In the genomic region with DNA sequence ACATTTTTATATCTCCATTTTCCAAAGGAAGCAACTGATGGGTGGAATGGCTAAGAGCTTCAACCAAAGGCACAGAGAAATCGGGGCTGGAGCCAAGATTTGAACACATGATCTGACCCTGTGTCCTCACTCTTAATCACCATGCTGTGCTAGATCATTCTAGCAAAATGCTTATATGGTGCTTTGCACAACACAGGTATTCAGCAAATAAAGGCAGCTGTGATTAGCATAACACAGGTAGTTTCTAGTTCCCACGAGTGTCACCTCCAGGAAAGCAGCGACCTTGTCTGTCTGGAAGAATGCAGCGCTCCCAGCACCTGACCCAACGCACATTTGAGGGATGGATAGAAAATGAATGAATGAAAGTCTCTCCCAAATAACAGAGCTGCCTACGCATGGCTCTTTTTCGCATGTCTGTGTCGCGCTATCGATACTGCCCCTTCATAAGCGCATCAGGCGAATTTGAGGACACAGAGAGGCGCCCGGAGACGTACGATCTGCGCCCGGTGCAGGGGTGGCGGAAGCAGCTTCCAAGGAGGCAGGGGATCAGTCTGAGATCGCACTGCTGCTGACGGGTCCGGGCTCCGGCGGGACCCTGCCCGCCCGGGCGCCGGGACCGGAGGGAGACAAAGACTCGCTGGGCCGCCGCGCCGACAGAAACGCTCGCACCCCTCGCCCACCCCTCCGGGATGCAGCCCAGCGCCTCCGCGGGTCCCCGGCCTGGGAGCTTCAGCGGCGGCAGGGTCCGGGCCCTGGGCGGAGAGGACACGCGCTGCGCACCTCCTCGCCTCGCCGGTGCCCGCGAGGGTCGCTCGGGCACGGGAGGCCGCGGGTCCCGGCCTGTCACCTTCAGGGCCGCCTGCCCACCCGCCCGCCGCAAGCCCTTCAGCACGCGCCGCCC, we compare ENCODE assay signal across 1 cellular context.
TF ChIP-seq lines count a peak whose summit lies in the region.

No MANE protein-coding gene starts in this region.

TF ChIP-seq in GM23338, 12 proteins besides CTCF, POLR2A, EP300 and RAD21 (continued from another document):
- TF ChIP-seq, protein P1, sequence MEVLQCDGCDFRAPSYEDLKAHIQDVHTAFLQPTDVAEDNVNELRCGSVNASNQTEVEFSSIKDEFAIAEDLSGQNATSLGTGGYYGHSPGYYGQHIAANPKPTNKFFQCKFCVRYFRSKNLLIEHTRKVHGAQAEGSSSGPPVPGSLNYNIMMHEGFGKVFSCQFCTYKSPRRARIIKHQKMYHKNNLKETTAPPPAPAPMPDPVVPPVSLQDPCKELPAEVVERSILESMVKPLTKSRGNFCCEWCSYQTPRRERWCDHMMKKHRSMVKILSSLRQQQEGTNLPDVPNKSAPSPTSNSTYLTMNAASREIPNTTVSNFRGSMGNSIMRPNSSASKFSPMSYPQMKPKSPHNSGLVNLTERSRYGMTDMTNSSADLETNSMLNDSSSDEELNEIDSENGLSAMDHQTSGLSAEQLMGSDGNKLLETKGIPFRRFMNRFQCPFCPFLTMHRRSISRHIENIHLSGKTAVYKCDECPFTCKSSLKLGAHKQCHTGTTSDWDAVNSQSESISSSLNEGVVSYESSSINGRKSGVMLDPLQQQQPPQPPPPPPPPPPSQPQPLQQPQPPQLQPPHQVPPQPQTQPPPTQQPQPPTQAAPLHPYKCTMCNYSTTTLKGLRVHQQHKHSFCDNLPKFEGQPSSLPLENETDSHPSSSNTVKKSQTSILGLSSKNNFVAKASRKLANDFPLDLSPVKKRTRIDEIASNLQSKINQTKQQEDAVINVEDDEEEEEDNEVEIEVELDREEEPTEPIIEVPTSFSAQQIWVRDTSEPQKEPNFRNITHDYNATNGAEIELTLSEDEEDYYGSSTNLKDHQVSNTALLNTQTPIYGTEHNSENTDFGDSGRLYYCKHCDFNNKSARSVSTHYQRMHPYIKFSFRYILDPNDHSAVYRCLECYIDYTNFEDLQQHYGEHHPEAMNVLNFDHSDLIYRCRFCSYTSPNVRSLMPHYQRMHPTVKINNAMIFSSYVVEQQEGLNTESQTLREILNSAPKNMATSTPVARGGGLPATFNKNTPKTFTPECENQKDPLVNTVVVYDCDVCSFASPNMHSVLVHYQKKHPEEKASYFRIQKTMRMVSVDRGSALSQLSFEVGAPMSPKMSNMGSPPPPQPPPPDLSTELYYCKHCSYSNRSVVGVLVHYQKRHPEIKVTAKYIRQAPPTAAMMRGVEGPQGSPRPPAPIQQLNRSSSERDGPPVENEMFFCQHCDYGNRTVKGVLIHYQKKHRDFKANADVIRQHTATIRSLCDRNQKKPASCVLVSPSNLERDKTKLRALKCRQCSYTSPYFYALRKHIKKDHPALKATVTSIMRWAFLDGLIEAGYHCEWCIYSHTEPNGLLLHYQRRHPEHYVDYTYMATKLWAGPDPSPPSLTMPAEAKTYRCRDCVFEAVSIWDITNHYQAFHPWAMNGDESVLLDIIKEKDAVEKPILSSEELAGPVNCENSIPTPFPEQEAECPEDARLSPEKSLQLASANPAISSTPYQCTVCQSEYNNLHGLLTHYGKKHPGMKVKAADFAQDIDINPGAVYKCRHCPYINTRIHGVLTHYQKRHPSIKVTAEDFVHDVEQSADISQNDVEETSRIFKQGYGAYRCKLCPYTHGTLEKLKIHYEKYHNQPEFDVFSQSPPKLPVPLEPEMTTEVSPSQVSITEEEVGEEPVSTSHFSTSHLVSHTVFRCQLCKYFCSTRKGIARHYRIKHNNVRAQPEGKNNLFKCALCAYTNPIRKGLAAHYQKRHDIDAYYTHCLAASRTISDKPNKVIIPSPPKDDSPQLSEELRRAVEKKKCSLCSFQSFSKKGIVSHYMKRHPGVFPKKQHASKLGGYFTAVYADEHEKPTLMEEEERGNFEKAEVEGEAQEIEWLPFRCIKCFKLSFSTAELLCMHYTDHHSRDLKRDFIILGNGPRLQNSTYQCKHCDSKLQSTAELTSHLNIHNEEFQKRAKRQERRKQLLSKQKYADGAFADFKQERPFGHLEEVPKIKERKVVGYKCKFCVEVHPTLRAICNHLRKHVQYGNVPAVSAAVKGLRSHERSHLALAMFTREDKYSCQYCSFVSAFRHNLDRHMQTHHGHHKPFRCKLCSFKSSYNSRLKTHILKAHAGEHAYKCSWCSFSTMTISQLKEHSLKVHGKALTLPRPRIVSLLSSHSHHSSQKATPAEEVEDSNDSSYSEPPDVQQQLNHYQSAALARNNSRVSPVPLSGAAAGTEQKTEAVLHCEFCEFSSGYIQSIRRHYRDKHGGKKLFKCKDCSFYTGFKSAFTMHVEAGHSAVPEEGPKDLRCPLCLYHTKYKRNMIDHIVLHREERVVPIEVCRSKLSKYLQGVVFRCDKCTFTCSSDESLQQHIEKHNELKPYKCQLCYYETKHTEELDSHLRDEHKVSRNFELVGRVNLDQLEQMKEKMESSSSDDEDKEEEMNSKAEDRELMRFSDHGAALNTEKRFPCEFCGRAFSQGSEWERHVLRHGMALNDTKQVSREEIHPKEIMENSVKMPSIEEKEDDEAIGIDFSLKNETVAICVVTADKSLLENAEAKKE (CRISPR knock-in tag; IDR thresholded peaks at IDR 0.05) = no peak
- no peak for TF ChIP-seq EZH2phosphoT487 (IDR thresholded peaks at IDR 0.05; ENCODE audit: unreplicated experiment)
- no peak for TF ChIP-seq ZNF114 (CRISPR knock-in tag; IDR thresholded peaks at IDR 0.05)
- TF ChIP-seq JUNB (IDR thresholded peaks at IDR 0.05; ENCODE audit: unreplicated experiment) = no peak
- TF ChIP-seq CREB1 (CRISPR knock-in tag; IDR thresholded peaks at IDR 0.05; ENCODE audit: low read depth) = no peak
- no peak for TF ChIP-seq NANOG (IDR thresholded peaks at IDR 0.05; ENCODE audit: borderline replicate concordance)
- TF ChIP-seq, protein P2, sequence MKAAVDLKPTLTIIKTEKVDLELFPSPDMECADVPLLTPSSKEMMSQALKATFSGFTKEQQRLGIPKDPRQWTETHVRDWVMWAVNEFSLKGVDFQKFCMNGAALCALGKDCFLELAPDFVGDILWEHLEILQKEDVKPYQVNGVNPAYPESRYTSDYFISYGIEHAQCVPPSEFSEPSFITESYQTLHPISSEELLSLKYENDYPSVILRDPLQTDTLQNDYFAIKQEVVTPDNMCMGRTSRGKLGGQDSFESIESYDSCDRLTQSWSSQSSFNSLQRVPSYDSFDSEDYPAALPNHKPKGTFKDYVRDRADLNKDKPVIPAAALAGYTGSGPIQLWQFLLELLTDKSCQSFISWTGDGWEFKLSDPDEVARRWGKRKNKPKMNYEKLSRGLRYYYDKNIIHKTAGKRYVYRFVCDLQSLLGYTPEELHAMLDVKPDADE (IDR thresholded peaks at IDR 0.05) = no peak
- no peak for TF ChIP-seq ZNF331 (CRISPR knock-in tag; IDR thresholded peaks at IDR 0.05; ENCODE audit: low read depth)
- TF ChIP-seq POLR2AphosphoS5 (IDR thresholded peaks at IDR 0.05; ENCODE audit: low read depth) = no peak
TF ChIP-seq in GM23338: peak in this region for 0.
